In genomic region chr11:61971177-61972111, GRCh38 we compare ENCODE assay signal across 8 cellular contexts. TPM values are rescaled to one million over a fixed set of nuclear protein-coding genes. Genes with fewer than 3 reads are reported as not detected.
A peak's percentile ranks its signal among the peaks of the same experiment; 100 is the strongest.
DNase-seq lines count a peak whose midpoint lies in the region; ATAC-seq and TF ChIP-seq lines count a peak whose summit lies in the region.

No MANE protein-coding gene starts in this region.

- no peaks in the 10 kb centered on the region for H3K9me3 ChIP-seq in skeletal muscle tissue (ENCODE audit: control insufficient read depth in 3 of 3, low read length in 3 of 3)

- no peak for TF ChIP-seq CTCF in NB4 (IDR thresholded peaks at IDR 0.05; ENCODE audit: low read depth, low read length)

- no peak for ATAC-seq in HG02571 (IDR thresholded peaks at IDR 0.05; ENCODE audit: unreplicated experiment)

- DNase-seq in activated CD8-positive, alpha-beta memory T cell treated with anti-CD3 and anti-CD28 coated beads for 24 hours = peak; percentile 67
- no peak for DNase-seq in activated CD8-positive, alpha-beta memory T cell treated with anti-CD3 and anti-CD28 coated beads, Interleukin-2, amount 50 U/mL, for 48 hours
- DNase-seq in NB4 (ENCODE audit: low read depth) (peak; percentile 99), SW480 (ENCODE audit: low spot score) (peak; percentile 98), inferior parietal cortex (ENCODE audit: extremely low spot score) (peak; percentile 96)
- peak; percentile 33 for DNase-seq in central memory CD4-positive, alpha-beta T cell

- H3K4me1 ChIP-seq in skeletal muscle tissue (ENCODE audit: control insufficient read depth in 3 of 3, insufficient read depth in 3 of 3, low read length in 3 of 3) = peaks cover 44 to 66% (median 52%) of the 10 kb centered on the region in 3 donors

- TF ChIP-seq POLR2A in NB4 (IDR thresholded peaks at IDR 0.05; ENCODE audit: extremely low read depth, insufficient read length) = no peak

- peak overlapping the region; percentile 51 to 79 (median 69) for H3K9ac ChIP-seq in skeletal muscle tissue (ENCODE audit: low read depth in 1 of 3, low read length in 3 of 3)

- no peak overlapping the region for H3K4me3 ChIP-seq in NB4 (ENCODE audit: low read depth, low read length)
- peak overlapping the region; percentile 5 to 66 (median 41) for H3K4me3 ChIP-seq in skeletal muscle tissue (ENCODE audit: low read length in 3 of 3)

- no peaks in the 10 kb centered on the region for H3K27me3 ChIP-seq in skeletal muscle tissue (ENCODE audit: control insufficient read depth in 3 of 3, insufficient read depth in 3 of 3, low read length in 3 of 3)

- H3K36me3 ChIP-seq in skeletal muscle tissue (ENCODE audit: control insufficient read depth in 3 of 3, insufficient read depth in 3 of 3, low read length in 3 of 3) = peaks cover 0 to 3% (median 1%) of the 10 kb centered on the region in 3 donors

- peak overlapping the region; percentile 87 for H3K27ac ChIP-seq in skeletal muscle tissue (ENCODE audit: low read depth, low read length)

RNA-seq across cellular contexts. Expression of gene FTH1, which starts 4.0 kb away (rescaled TPM):
- total RNA-seq in skeletal muscle tissue = 276 TPM

RNA-seq across cellular contexts. Expression of gene BEST1, which starts 21.3 kb away (rescaled TPM):
- 2.1 TPM for total RNA-seq in skeletal muscle tissue

RNA-seq across cellular contexts. Expression of gene RAB3IL1, which starts 54.1 kb away (rescaled TPM):
- 9.4 TPM for total RNA-seq in skeletal muscle tissue
